In the genomic region with DNA sequence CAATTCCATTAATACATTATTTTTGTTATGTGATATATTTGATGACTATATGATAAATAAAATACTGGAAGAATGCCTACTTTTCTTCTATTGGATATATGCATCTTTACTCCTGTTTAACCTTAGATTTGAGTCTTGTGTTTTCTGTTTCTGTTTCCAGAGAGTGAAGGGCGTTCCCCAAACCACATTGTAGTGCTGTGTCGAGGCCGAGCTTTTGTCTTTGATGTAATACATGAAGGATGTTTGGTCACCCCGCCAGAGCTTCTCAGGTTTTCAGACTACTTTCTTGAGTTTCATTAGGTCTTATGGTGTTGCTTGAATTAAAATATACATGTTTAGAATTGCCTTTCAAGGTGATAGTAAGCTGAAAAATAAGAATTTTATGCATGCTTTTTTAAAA, we compare ENCODE assay signal across 18 cellular contexts. TPM values are rescaled to one million over a fixed set of nuclear protein-coding genes. Genes with fewer than 3 reads are reported as not detected.
DNase-seq lines count a peak whose midpoint lies in the region; ATAC-seq, FAIRE-seq and TF ChIP-seq lines count a peak whose summit lies in the region.
"Had no signal": no experiment of that assay in that cellular context is flagged by ENCODE, and none has a peak within 500 bp of the region (broad histone marks: within the 10 kb centered on the region; RNA-seq: fewer than 3 reads in every experiment).

No MANE protein-coding gene starts in this region.

- H3K4me2 ChIP-seq in GM12878 (ENCODE audit: control insufficient read depth, insufficient read depth): no peak overlapping the region

- H3K36me3 Mint-ChIP-seq in CD4-positive, CD25-positive, alpha-beta regulatory T cell: peaks cover 6% of the 10 kb centered on the region
- peaks cover 4 to 15% (median 8%) of the 10 kb centered on the region in 3 donors for H3K36me3 Mint-ChIP-seq in CD8-positive, alpha-beta memory T cell

- POLR2A ChIA-PET in CD8-positive, alpha-beta memory T cell (lab: Charles Lee): interaction anchor here (0.6 kb wide), 1 partner anchor 32 kb away, joined by 4 read pairs; no protein-coding TSS in a partner anchor
- POLR2A ChIA-PET in GM12878 (lab: Charles Lee) (interaction anchor here (1.0 kb wide), 2 partner anchors 23 to 54 kb away, joined by 3 read pairs; a partner anchor contains a TSS), RWPE1 (lab: Yijun Ruan, JAX; ENCODE audit: low non-redundant PET) (no interaction called here)

- intact Hi-C loops in GM12878 (cut with micrococcal nuclease; ENCODE audit: unreplicated experiment): no loop called here

- no peak for TF ChIP-seq CTCF in GM12878 (IDR thresholded peaks at IDR 0.05 in 2 of 3, conservative IDR thresholded peaks at IDR 0.05 in 1 of 3; ENCODE audit: control insufficient read depth in 2 of 3, extremely low read depth in 1 of 3, insufficient read depth in 1 of 3, low read depth in 3 of 3, low read length in 3 of 3)
- no peak for TF ChIP-seq CTCF in RWPE1 (conservative IDR thresholded peaks at IDR 0.05; ENCODE audit: low read depth)

- WGBS in GM12878 (ENCODE audit: insufficient coverage, insufficient replicate concordance, low lambda C conversion rate, missing lambda C conversion rate): 100% methylated on average over 4 of the region's 4 CpGs

- no peak for TF ChIP-seq POLR2A in GM12878 (IDR thresholded peaks at IDR 0.05; ENCODE audit: low read depth, low read length)

- H3K4me1 Mint-ChIP-seq in CD4-positive, CD25-positive, alpha-beta regulatory T cell: peaks cover 0 to 5% (median 4%) of the 10 kb centered on the region in 4 donors
- H3K4me1 Mint-ChIP-seq in CD8-positive, alpha-beta memory T cell: peaks cover 0 to 8% (median 3%) of the 10 kb centered on the region in 3 donors

- no TSS peak for BruUV-seq in GM12878 (replicated peaks; lab: Mats Ljungman, UMichigan)

- no peak for FAIRE-seq in GM12878 (lab: Jason Lieb, UNC)
- FAIRE-seq: endothelial cell of umbilical vein had no signal

- no peak overlapping the region for H3K9ac ChIP-seq in GM12878 (ENCODE audit: control insufficient read depth, insufficient read depth, low read length)
- H3K9ac ChIP-seq: GM23248 had no signal

- H3K27ac ChIP-seq in CD4-positive, CD25-positive, alpha-beta regulatory T cell (ENCODE audit: insufficient read depth, low read length, poor library complexity, severe bottlenecking): no peak overlapping the region
- H3K27ac ChIP-seq in CD8-positive, alpha-beta memory T cell (ENCODE audit: low read depth, low read length): no peak overlapping the region
- H3K27ac ChIP-seq in GM12878 (ENCODE audit: control insufficient read depth, insufficient read depth): no peak overlapping the region
- no peak overlapping the region for H3K27ac ChIP-seq in RWPE1
- H3K27ac ChIP-seq: breast epithelium, GM23248, heart left ventricle, left lung, spleen, tibial nerve, VCaP had no signal

- peak overlapping the region in 1 of 3 donors; percentile 50 for H3K27ac Mint-ChIP-seq in CD4-positive, CD25-positive, alpha-beta regulatory T cell
- H3K27ac Mint-ChIP-seq in CD8-positive, alpha-beta memory T cell: peak overlapping the region in 6 of 8 donors; percentile 1 to 76 (median 38)
- H3K27ac Mint-ChIP-seq: dendritic cell treated with granulocyte-macrophage colony-stimulating factor and Interleukin-4, amounts not matched to agents 40 ng/mL and 50 ng/mL, for 4 days had no signal

- H3K36me3 ChIP-seq in CD4-positive, CD25-positive, alpha-beta regulatory T cell (ENCODE audit: control insufficient read depth, insufficient read depth, low read length): peaks cover 3% of the 10 kb centered on the region
- H3K36me3 ChIP-seq in CD8-positive, alpha-beta memory T cell (ENCODE audit: insufficient read depth, low read length): no peaks in the 10 kb centered on the region
- H3K36me3 ChIP-seq in GM12878 (ENCODE audit: control insufficient read depth in 2 of 2, insufficient read depth in 2 of 2, low read length in 1 of 2): no peaks in the 10 kb centered on the region
- H3K36me3 ChIP-seq: breast epithelium, left lung had no signal

- H3K27me3 ChIP-seq in CD4-positive, CD25-positive, alpha-beta regulatory T cell (ENCODE audit: control insufficient read depth, insufficient read depth, low read length): no peaks in the 10 kb centered on the region
- no peaks in the 10 kb centered on the region for H3K27me3 ChIP-seq in CD8-positive, alpha-beta memory T cell (ENCODE audit: insufficient read depth, low read length, poor library complexity, severe bottlenecking)
- no peaks in the 10 kb centered on the region for H3K27me3 ChIP-seq in GM12878 (replicated peaks in 1 of 2; ENCODE audit: control insufficient read depth in 2 of 2, insufficient read depth in 2 of 2, low read length in 1 of 2)
- H3K27me3 ChIP-seq: breast epithelium, heart left ventricle, left lung, spleen, tibial nerve had no signal

- peak; percentile 64 to 80 for ATAC-seq in CD4-positive, CD25-positive, alpha-beta regulatory T cell (ENCODE audit: low read depth in 2 of 2)
- peak; percentile 61 for ATAC-seq in GM12878
- ATAC-seq: heart left ventricle, left lung had no signal

- RAD21 ChIA-PET in GM12878 (lab: Charles Lee; ENCODE audit: unreplicated experiment): no interaction called here

- SMC1A ChIA-PET in GM12878 (lab: Charles Lee; ENCODE audit: uncharacterized antibody, unreplicated experiment): interaction anchor here (0.6 to 1.2 kb wide), 4 partner anchors 24 to 428 kb away, joined by 3 to 5 read pairs (median 3); a partner anchor contains a TSS

- TF ChIP-seq RAD21 in GM12878 (IDR thresholded peaks at IDR 0.05; ENCODE audit: insufficient read depth, low read depth, low read length): no peak

- H3K79me2 ChIP-seq in GM12878 (ENCODE audit: control insufficient read depth, insufficient read depth, low read length): no peaks in the 10 kb centered on the region

- peak overlapping the region in 1 of 4 donors; percentile 8 for H3K4me3 Mint-ChIP-seq in CD4-positive, CD25-positive, alpha-beta regulatory T cell
- H3K4me3 Mint-ChIP-seq in CD8-positive, alpha-beta memory T cell: peak overlapping the region in 3 of 7 donors; percentile 3 to 52 (median 24)
- H3K4me3 Mint-ChIP-seq: dendritic cell treated with granulocyte-macrophage colony-stimulating factor and Interleukin-4, amounts not matched to agents 40 ng/mL and 50 ng/mL, for 4 days had no signal

- CTCF ChIA-PET in CD8-positive, alpha-beta memory T cell (lab: Charles Lee): interaction anchor here (1.2 kb wide), 1 partner anchor 24 kb away, joined by 3 read pairs; no protein-coding TSS in a partner anchor
- CTCF ChIA-PET in GM12878 (lab: Yijun Ruan, JAX): interaction anchor here (0.6 kb wide), 1 partner anchor 46 kb away, joined by 3 read pairs; no protein-coding TSS in a partner anchor
- CTCF ChIA-PET in RWPE1 (lab: Yijun Ruan, JAX): no interaction called here

- H3K9me3 Mint-ChIP-seq in CD4-positive, CD25-positive, alpha-beta regulatory T cell: no peaks in the 10 kb centered on the region
- H3K9me3 Mint-ChIP-seq in CD8-positive, alpha-beta memory T cell: no peaks in the 10 kb centered on the region
- H3K9me3 Mint-ChIP-seq: dendritic cell treated with granulocyte-macrophage colony-stimulating factor and Interleukin-4, amounts not matched to agents 40 ng/mL and 50 ng/mL, for 4 days had no signal

- H2AFZ ChIP-seq in GM12878 (ENCODE audit: control insufficient read depth, low read depth, low read length): no peak overlapping the region
- H2AFZ ChIP-seq: GM23248 had no signal

- in situ Hi-C loops in GM12878 (cut with MboI): no loop called here

- H3K4me1 ChIP-seq in CD4-positive, CD25-positive, alpha-beta regulatory T cell (ENCODE audit: control insufficient read depth, insufficient read depth, low read length, poor library complexity, severe bottlenecking): peaks cover 11% of the 10 kb centered on the region
- peaks cover 7% of the 10 kb centered on the region for H3K4me1 ChIP-seq in CD8-positive, alpha-beta memory T cell (ENCODE audit: insufficient read depth, low read length)
- H3K4me1 ChIP-seq in GM12878 (ENCODE audit: control insufficient read depth, insufficient read depth, low read length): no peaks in the 10 kb centered on the region
- H3K4me1 ChIP-seq: breast epithelium, heart left ventricle, left lung, spleen, tibial nerve had no signal

- DNase-seq in CD4-positive, CD25-positive, alpha-beta regulatory T cell: peak in 2 of 3 donors; percentile 30 to 82
- DNase-seq in CD8-positive, alpha-beta memory T cell: peak in 3 of 5 donors; percentile 29 to 50 (median 42)
- peak; percentile 19 for DNase-seq in activated CD4-positive, alpha-beta T cell treated with anti-CD3 and anti-CD28 coated beads, Interleukin-2, amount 50 U/mL, for 1 hour
- DNase-seq in GM12878 (ENCODE audit: low read depth, low spot score) (no peak), DMS79 (lab: John Stamatoyannopoulos, UW) (no peak), EL (no peak), RWPE1 (ENCODE audit: low spot score) (no peak)
- DNase-seq: COR-L47, GM23248, heart left ventricle, left lung, NCI-H2029, spleen had no signal

- TF ChIP-seq EP300 in GM12878 (IDR thresholded peaks at IDR 0.05; ENCODE audit: borderline replicate concordance in 1 of 2, control insufficient read depth in 1 of 2, low read depth in 2 of 2, low read length in 2 of 2): no peak

- no peaks in the 10 kb centered on the region for H3K27me3 Mint-ChIP-seq in CD4-positive, CD25-positive, alpha-beta regulatory T cell
- no peaks in the 10 kb centered on the region for H3K27me3 Mint-ChIP-seq in CD8-positive, alpha-beta memory T cell
- H3K27me3 Mint-ChIP-seq: dendritic cell treated with granulocyte-macrophage colony-stimulating factor and Interleukin-4, amounts not matched to agents 40 ng/mL and 50 ng/mL, for 4 days had no signal

- no peaks in the 10 kb centered on the region for H3K9me3 ChIP-seq in CD4-positive, CD25-positive, alpha-beta regulatory T cell (ENCODE audit: control insufficient read depth in 2 of 2, low read length in 2 of 2)
- no peaks in the 10 kb centered on the region for H3K9me3 ChIP-seq in CD8-positive, alpha-beta memory T cell (ENCODE audit: low read length)
- H3K9me3 ChIP-seq in GM12878 (replicated peaks; ENCODE audit: control insufficient read depth, insufficient read depth, low read length): no peaks in the 10 kb centered on the region
- H3K9me3 ChIP-seq: breast epithelium, heart left ventricle, left lung, spleen, tibial nerve had no signal

- no peaks in the 10 kb centered on the region for H4K20me1 ChIP-seq in GM12878 (ENCODE audit: control insufficient read depth, insufficient read depth)

- H3K4me3 ChIP-seq in CD4-positive, CD25-positive, alpha-beta regulatory T cell (ENCODE audit: low read depth, low read length): peak overlapping the region; percentile 52
- H3K4me3 ChIP-seq in CD8-positive, alpha-beta memory T cell (ENCODE audit: low read length): no peak overlapping the region
- no peak overlapping the region for H3K4me3 ChIP-seq in GM12878
- H3K4me3 ChIP-seq: breast epithelium, GM23248, heart left ventricle, left lung, spleen, tibial nerve had no signal

RNA-seq across cellular contexts. Expression of a gene that starts 23.8 kb away (rescaled TPM):
- 12.4 TPM for total RNA-seq in CD4-positive, CD25-positive, alpha-beta regulatory T cell
- polyA plus RNA-seq in CD4-positive, CD25-positive, alpha-beta regulatory T cell: 1 to 10 TPM; 5.8 to 6.8 (median 6.5) TPM
- total RNA-seq in CD8-positive, alpha-beta memory T cell: 1 to 10 TPM; 9.9 TPM
- polyA plus RNA-seq in CD8-positive, alpha-beta memory T cell: 8.5 TPM
- total RNA-seq in GM12878 (2013; cell fraction: nucleolus; rRNA removed): 51.6 and 54.8 TPM in 2 replicates
- total RNA-seq in GM12878 (2014; rRNA removed): 9.0 and 9.8 TPM in 2 replicates
- total RNA-seq in GM12878 (2014; rRNA removed; fragmentation: Illumina TruSeq; extraction: Trizol): 13.0 and 13.1 TPM in 2 replicates
- total RNA-seq in GM12878 (2021): 8.4 and 9.4 TPM in 2 replicates
- polyA plus RNA-seq in GM12878 (2011; ENCODE audit: low read depth): 3.1 TPM
- 13.9 and 21.4 TPM in 2 replicates for polyA plus RNA-seq in GM12878 (2011; rRNA removed)
- 4.1 and 4.8 TPM in 2 replicates for polyA plus RNA-seq in GM12878 (2011; cell fraction: cytosol; rRNA removed)
- polyA plus RNA-seq in GM12878 (2011; cell fraction: nucleus; rRNA removed): 14.8 and 22.2 TPM in 2 replicates
- polyA plus RNA-seq in GM12878 (2012): 4.4 and 5.1 TPM in 2 replicates
- polyA plus RNA-seq in GM12878 (2014; fragmentation: Illumina TruSeq; extraction: Trizol): 11.8 and 14.8 TPM in 2 replicates
- 1 to 10 TPM; 5.5 to 6.0 TPM for polyA plus RNA-seq in GM12878 (2014; fragmentation: Nextera tagmentation; extraction: Ambion mirVana)
- 8.3 and 12.4 TPM in 2 replicates for polyA plus RNA-seq in GM12878 (2014; rRNA removed)
- polyA plus RNA-seq in GM12878 (2016; fragmentation: Nextera tagmentation; extraction: Ambion mirVana): 10 to 100 TPM; 14.6 to 15.9 TPM
- 7.1 and 8.9 TPM in 2 replicates for polyA minus RNA-seq in GM12878 (2011; rRNA and poly(A)+ RNA removed)
- 3.0 and 5.7 TPM in 2 replicates for polyA minus RNA-seq in GM12878 (2011; cell fraction: cytosol; rRNA and poly(A)+ RNA removed)
- polyA minus RNA-seq in GM12878 (2011; cell fraction: nucleus; rRNA and poly(A)+ RNA removed): 14.3 and 27.0 TPM in 2 replicates

Comparison
In these comparisons a context has a peak if more than half of its experiments do, and no peak if none do; other contexts are left out.
1. DNase-seq: peak in CD4-positive, CD25-positive, alpha-beta regulatory T cell (2 of 3), CD8-positive, alpha-beta memory T cell (3 of 5) and activated CD4-positive, alpha-beta T cell treated with anti-CD3 and anti-CD28 coated beads, Interleukin-2, amount 50 U/mL, for 1 hour (single experiment); none in GM12878 (single experiment), DMS79 (single experiment), EL (single experiment) and RWPE1 (single experiment).